ENCODE assay signal across 28 cellular contexts in genomic region chr10:28207799-28208198, GRCh38.
"Had no signal": no experiment of that assay in that cellular context is flagged by ENCODE, and none has a peak within 500 bp of the region (broad histone marks: within the 10 kb centered on the region; RNA-seq: fewer than 3 reads in every experiment).

No MANE protein-coding gene starts in this region.

- H3K27me3 Mint-ChIP-seq: stimulated activated memory B cell treated with anti-CD40 and anti-IgM and Interleukin-4, amounts not matched to agents 10 μg/mL and 1 μg/mL and 100 μg/mL, for 72 hours; stimulated activated naive B cell treated with anti-CD40 and anti-IgM and Interleukin-4, amounts not matched to agents 10 μg/mL and 1 μg/mL and 100 μg/mL, for 72 hours; stimulated activated naive CD8-positive, alpha-beta T cell treated with anti-CD3 and anti-CD28 coated beads, Interleukin-15, amount 100 ng/mL, for 72 hours; stimulated activated naive CD8-positive, alpha-beta T cell treated with anti-CD3 and anti-CD28 coated beads, Interleukin-15, Interleukin-2, amounts not matched to agents 100 ng/mL and 50 ng/mL, for 24 hours; type B pancreatic cell had no signal

- H3K36me3 Mint-ChIP-seq: stimulated activated effector memory CD8-positive, alpha-beta T cell treated with anti-CD3 and anti-CD28 coated beads, Interleukin-12 subunit alpha, Interleukin-12 subunit beta, amount 100 ng/mL, for 72 hours; type B pancreatic cell had no signal

- H3K36me3 ChIP-seq: stomach, thoracic aorta, thyroid gland, transverse colon, upper lobe of left lung, upper lobe of right lung, uterus, vagina had no signal

- H3K4me3 Mint-ChIP-seq: stimulated activated effector memory CD8-positive, alpha-beta T cell treated with anti-CD3 and anti-CD28 coated beads, Interleukin-12 subunit alpha, Interleukin-12 subunit beta, amount 100 ng/mL, for 72 hours; stimulated activated memory B cell treated with anti-CD40 and anti-IgM and Interleukin-4, amounts not matched to agents 10 μg/mL and 1 μg/mL and 100 μg/mL, for 72 hours; stimulated activated naive B cell treated with anti-CD40 and anti-IgM and Interleukin-4, amounts not matched to agents 10 μg/mL and 1 μg/mL and 100 μg/mL, for 72 hours; stimulated activated naive CD8-positive, alpha-beta T cell treated with anti-CD3 and anti-CD28 coated beads, Interleukin-15, amount 100 ng/mL, for 72 hours; stimulated activated naive CD8-positive, alpha-beta T cell treated with anti-CD3 and anti-CD28 coated beads, Interleukin-15, Interleukin-2, amounts not matched to agents 100 ng/mL and 50 ng/mL, for 24 hours; type B pancreatic cell had no signal

- H3K4me1 Mint-ChIP-seq: stimulated activated memory B cell treated with anti-CD40 and anti-IgM and Interleukin-4, amounts not matched to agents 10 μg/mL and 1 μg/mL and 100 μg/mL, for 72 hours; stimulated activated naive B cell treated with anti-CD40 and anti-IgM and Interleukin-4, amounts not matched to agents 10 μg/mL and 1 μg/mL and 100 μg/mL, for 72 hours had no signal

- H3K9me3 ChIP-seq: testis, thoracic aorta, thyroid gland, transverse colon, upper lobe of left lung, upper lobe of right lung, vagina had no signal

- H3K27ac ChIP-seq: stomach, suprapubic skin, testis, thoracic aorta, thyroid gland, tibial artery, tibial nerve, transverse colon, upper lobe of left lung, upper lobe of right lung, uterus, vagina had no signal

- H3K9me3 Mint-ChIP-seq: stimulated activated memory B cell treated with anti-CD40 and anti-IgM and Interleukin-4, amounts not matched to agents 10 μg/mL and 1 μg/mL and 100 μg/mL, for 72 hours; type B pancreatic cell had no signal

- H3K4me3 ChIP-seq: stomach, suprapubic skin, testis, thoracic aorta, thyroid gland, tibial artery, tibial nerve, transverse colon, upper lobe of left lung, upper lobe of right lung, uterus, vagina had no signal

- DNase-seq: stimulated activated CD4-positive, alpha-beta T cell treated with anti-CD3 and anti-CD28 coated beads, Interleukin-2, amount 100 ng/mL, for 48 hours; stimulated activated CD4-positive, alpha-beta T cell treated with anti-CD3 and anti-CD28 coated beads, Interleukin-4, amount 100 ng/mL, for 1 hour; stimulated activated CD4-positive, alpha-beta T cell treated with anti-CD3 and anti-CD28 coated beads, Interleukin-4, amount 100 ng/mL, for 24 hours; stimulated activated CD4-positive, alpha-beta T cell treated with anti-CD3 and anti-CD28 coated beads, Interleukin-4, amount 100 ng/mL, for 4 hours; stimulated activated CD8-positive, alpha-beta memory T cell treated with anti-CD3 and anti-CD28 coated beads, Interleukin-4, amount 100 ng/mL, for 48 hours; stimulated activated naive B cell treated with anti-CD40 and anti-IgM and Interleukin-4, amounts not matched to agents 10 μg/mL and 1 μg/mL and 100 μg/mL, for 72 hours; stimulated activated naive CD4-positive, alpha-beta T cell; stimulated activated naive CD4-positive, alpha-beta T cell treated with Interleukin-2 at 50 U/mL for 16 hours; stimulated activated naive CD8-positive, alpha-beta T cell treated with anti-CD3 and anti-CD28 coated beads, Interleukin-15, amount 100 ng/mL, for 72 hours; stimulated activated naive CD8-positive, alpha-beta T cell treated with anti-CD3 and anti-CD28 coated beads, Interleukin-15, Interleukin-2, amounts not matched to agents 100 U/mL and 50 U/mL, for 24 hours; stomach; substantia nigra; testis; thyroid gland; tibial artery; transverse colon; trophoblast cell; upper lobe of left lung; upper lobe of right lung; uterus had no signal

- ATAC-seq: stimulated activated effector memory CD8-positive, alpha-beta T cell treated with anti-CD3 and anti-CD28 coated beads, Interleukin-12 subunit alpha, Interleukin-12 subunit beta, amount 100 ng/mL, for 72 hours; stimulated activated memory B cell treated with anti-CD40 and anti-IgM and Interleukin-4, amounts not matched to agents 10 μg/mL and 1 μg/mL and 100 μg/mL, for 72 hours; stimulated activated naive B cell treated with anti-CD40 and anti-IgM and Interleukin-4, amounts not matched to agents 10 μg/mL and 1 μg/mL and 100 μg/mL, for 72 hours; stimulated activated naive CD8-positive, alpha-beta T cell treated with anti-CD3 and anti-CD28 coated beads, Interleukin-15, amount 100 ng/mL, for 72 hours; stimulated activated naive CD8-positive, alpha-beta T cell treated with anti-CD3 and anti-CD28 coated beads, Interleukin-15, Interleukin-2, amounts not matched to agents 100 U/mL and 50 U/mL, for 24 hours; upper lobe of right lung had no signal

- H3K4me1 ChIP-seq: testis, thyroid gland, upper lobe of left lung, upper lobe of right lung, vagina had no signal

- H3K27me3 ChIP-seq: stomach, suprapubic skin, testis, thyroid gland, tibial artery, tibial nerve, transverse colon, upper lobe of left lung, upper lobe of right lung, uterus, vagina had no signal

- H3K27ac Mint-ChIP-seq: stimulated activated effector memory CD8-positive, alpha-beta T cell treated with anti-CD3 and anti-CD28 coated beads, Interleukin-12 subunit alpha, Interleukin-12 subunit beta, amount 100 ng/mL, for 72 hours; stimulated activated memory B cell treated with anti-CD40 and anti-IgM and Interleukin-4, amounts not matched to agents 10 μg/mL and 1 μg/mL and 100 μg/mL, for 72 hours; stimulated activated naive B cell treated with anti-CD40 and anti-IgM and Interleukin-4, amounts not matched to agents 10 μg/mL and 1 μg/mL and 100 μg/mL, for 72 hours; stimulated activated naive CD8-positive, alpha-beta T cell treated with anti-CD3 and anti-CD28 coated beads, Interleukin-15, Interleukin-2, amounts not matched to agents 100 ng/mL and 50 ng/mL, for 24 hours; type B pancreatic cell had no signal
